Comparison of ENCODE assay signal across 15 cellular contexts in genomic region chr2:175605989-175606841, GRCh38.
A peak's percentile ranks its signal among the peaks of the same experiment; 100 is the strongest.
DNase-seq lines count a peak whose midpoint lies in the region; ATAC-seq and TF ChIP-seq lines count a peak whose summit lies in the region.
"Had no signal": no experiment of that assay in that cellular context is flagged by ENCODE, and none has a peak within 500 bp of the region (broad histone marks: within the 10 kb centered on the region; RNA-seq: fewer than 3 reads in every experiment).

No MANE protein-coding gene starts in this region.

- 75% methylated on average over 11 of the region's 12 CpGs for WGBS in mesenchymal stem cell

- H3K4me1 Mint-ChIP-seq in WTC11 (peaks cover 33% of the 10 kb centered on the region), CD14-positive monocyte (no peaks in the 10 kb centered on the region)
- no peaks in the 10 kb centered on the region for H3K4me1 Mint-ChIP-seq in stimulated activated naive CD8-positive, alpha-beta T cell treated with anti-CD3 and anti-CD28 coated beads, Interleukin-15, amount 100 ng/mL, for 72 hours
- H3K4me1 Mint-ChIP-seq: CD4-positive, alpha-beta memory T cell; memory B cell had no signal

- no peak overlapping the region for H2AFZ ChIP-seq in mesenchymal stem cell (ENCODE audit: low read depth, low read length)
- H2AFZ ChIP-seq: parathyroid adenoma had no signal

- no peak overlapping the region for H2BK12ac ChIP-seq in mesenchymal stem cell (ENCODE audit: low read length in 2 of 2)

- H3K14ac ChIP-seq in mesenchymal stem cell (ENCODE audit: low read length in 2 of 2) = no peak overlapping the region

- DNase-seq in EL (peak; percentile 35), NCI-H146 treated with DMSO at 0.1 percent for 48 hours (lab: John Stamatoyannopoulos, UW; ENCODE audit: unreplicated experiment) (peak; percentile 22), WTC11 (ENCODE audit: low spot score) (no peak), mesenchymal stem cell (no peak), CD14-positive monocyte (ENCODE audit: low spot score) (no peak)
- DNase-seq in effector CD8-positive, alpha-beta T cell (lab: John Stamatoyannopoulos, UW) = no peak
- no peak for DNase-seq in stimulated activated naive CD8-positive, alpha-beta T cell treated with anti-CD3 and anti-CD28 coated beads, Interleukin-15, amount 100 ng/mL, for 72 hours
- DNase-seq: CD4-positive, alpha-beta memory T cell; NCI-H2107; Right ventricle myocardium superior; stomach; WERI-Rb-1 had no signal

- H3K27me3 ChIP-seq in mesenchymal stem cell (ENCODE audit: control insufficient read depth in 1 of 2, insufficient read depth in 1 of 2, low read length in 2 of 2) = no peaks in the 10 kb centered on the region
- H3K27me3 ChIP-seq: stomach had no signal

- peak overlapping the region; percentile 13 for H3K9ac ChIP-seq in mesenchymal stem cell (ENCODE audit: low read length)
- H3K9ac ChIP-seq: parathyroid adenoma had no signal

- ATAC-seq in WTC11 (peak; percentile 57), HG03439 (IDR thresholded peaks at IDR 0.05; ENCODE audit: unreplicated experiment) (no peak)
- ATAC-seq in stimulated activated naive CD8-positive, alpha-beta T cell treated with anti-CD3 and anti-CD28 coated beads, Interleukin-15, amount 100 ng/mL, for 72 hours = no peak

- H3K9me3 ChIP-seq in mesenchymal stem cell (ENCODE audit: control insufficient read depth, low read length) = no peaks in the 10 kb centered on the region
- H3K9me3 ChIP-seq: stomach had no signal

- no peaks in the 10 kb centered on the region for H3K36me3 ChIP-seq in mesenchymal stem cell (ENCODE audit: control insufficient read depth in 1 of 2, insufficient read depth in 2 of 2, low read depth in 1 of 2, low read length in 2 of 2)
- H3K36me3 ChIP-seq: stomach, WERI-Rb-1 had no signal

- H3K27ac ChIP-seq in mesenchymal stem cell (ENCODE audit: low read length, poor library complexity, severe bottlenecking) = no peak overlapping the region
- H3K27ac ChIP-seq: parathyroid adenoma, stomach, WERI-Rb-1 had no signal

- no peak overlapping the region for H3K4me2 ChIP-seq in mesenchymal stem cell (ENCODE audit: low read length, poor library complexity, severe bottlenecking)

- H3K9me3 Mint-ChIP-seq in WTC11 (peaks cover 11% of the 10 kb centered on the region), CD14-positive monocyte (peaks cover 0 to 4% (median 2%) of the 10 kb centered on the region in 7 donors)
- no peaks in the 10 kb centered on the region for H3K9me3 Mint-ChIP-seq in stimulated activated naive CD8-positive, alpha-beta T cell treated with anti-CD3 and anti-CD28 coated beads, Interleukin-15, amount 100 ng/mL, for 72 hours

- H3K4me3 Mint-ChIP-seq in WTC11 = no peak overlapping the region
- H3K4me3 Mint-ChIP-seq in stimulated activated naive CD8-positive, alpha-beta T cell treated with anti-CD3 and anti-CD28 coated beads, Interleukin-15, amount 100 ng/mL, for 72 hours = no peak overlapping the region
- no peak overlapping the region for H3K4me3 Mint-ChIP-seq in CD14-positive monocyte
- H3K4me3 Mint-ChIP-seq: CD4-positive, alpha-beta memory T cell; memory B cell had no signal

- H2BK15ac ChIP-seq in mesenchymal stem cell (ENCODE audit: low read depth, poor library complexity, severe bottlenecking) = no peak overlapping the region

- H3K79me1 ChIP-seq in mesenchymal stem cell (replicated peaks; ENCODE audit: low read length, poor library complexity, severe bottlenecking) = no peaks in the 10 kb centered on the region

- H3K4me3 ChIP-seq in mesenchymal stem cell (ENCODE audit: insufficient read depth in 1 of 2, low read depth in 1 of 2, low read length in 2 of 2) = peak overlapping the region in 1 of 2 experiments; percentile 17
- H3K4me3 ChIP-seq: stomach had no signal

- intact Hi-C loops in CD14-positive monocyte (cut with micrococcal nuclease) = no loop called here

- no peak overlapping the region for H3K23ac ChIP-seq in mesenchymal stem cell (ENCODE audit: low read length in 2 of 2)

- H3K36me3 Mint-ChIP-seq in WTC11 (peaks cover 3% of the 10 kb centered on the region; the same call in 1 of the 2 replicates), CD14-positive monocyte (no peaks in the 10 kb centered on the region)
- H3K36me3 Mint-ChIP-seq: CD4-positive, alpha-beta memory T cell; memory B cell had no signal

- peak overlapping the region; percentile 31 for H3K27ac Mint-ChIP-seq in WTC11
- no peak overlapping the region for H3K27ac Mint-ChIP-seq in stimulated activated naive CD8-positive, alpha-beta T cell treated with anti-CD3 and anti-CD28 coated beads, Interleukin-15, amount 100 ng/mL, for 72 hours
- no peak overlapping the region for H3K27ac Mint-ChIP-seq in CD14-positive monocyte
- H3K27ac Mint-ChIP-seq: CD4-positive, alpha-beta memory T cell; memory B cell had no signal

- CTCF ChIA-PET in WTC11 (lab: Charles Lee) = no interaction called here

- no peak overlapping the region for H3K18ac ChIP-seq in mesenchymal stem cell (ENCODE audit: low read depth in 1 of 2, low read length in 2 of 2)

- no peak overlapping the region for H3K4ac ChIP-seq in mesenchymal stem cell (ENCODE audit: low read depth in 1 of 2, low read length in 2 of 2)

- H2BK120ac ChIP-seq in mesenchymal stem cell (ENCODE audit: low read depth, low read length) = no peak overlapping the region

- H4K91ac ChIP-seq in mesenchymal stem cell (ENCODE audit: low read length) = no peak overlapping the region

- no peak overlapping the region for H2BK5ac ChIP-seq in mesenchymal stem cell (ENCODE audit: low read depth, low read length, poor library complexity, severe bottlenecking)

- H2AK5ac ChIP-seq in mesenchymal stem cell (ENCODE audit: low read length, severe bottlenecking) = no peak overlapping the region

- TF ChIP-seq CTCF in WTC11 (IDR thresholded peaks at IDR 0.05) = no peak
- no peak for TF ChIP-seq CTCF in CD14-positive monocyte (IDR thresholded peaks at IDR 0.05)

- no peaks in the 10 kb centered on the region for H3K4me1 ChIP-seq in mesenchymal stem cell (ENCODE audit: control insufficient read depth, insufficient read depth, low read depth, low read length)
- H3K4me1 ChIP-seq: parathyroid adenoma, stomach had no signal

- POLR2A ChIA-PET in WTC11 (lab: Charles Lee) = no interaction called here

- H3K27me3 Mint-ChIP-seq in WTC11 (ENCODE audit: low read depth) = peaks cover 3% of the 10 kb centered on the region; the same call in 1 of the 2 replicates
- H3K27me3 Mint-ChIP-seq in stimulated activated naive CD8-positive, alpha-beta T cell treated with anti-CD3 and anti-CD28 coated beads, Interleukin-15, amount 100 ng/mL, for 72 hours = no peaks in the 10 kb centered on the region
- H3K27me3 Mint-ChIP-seq in CD14-positive monocyte (ENCODE audit: low read depth in 3 of 3) = no peaks in the 10 kb centered on the region
- H3K27me3 Mint-ChIP-seq: CD4-positive, alpha-beta memory T cell had no signal

- H4K8ac ChIP-seq in mesenchymal stem cell (ENCODE audit: low read length) = no peak overlapping the region

TF ChIP-seq in WTC11, 78 proteins besides CTCF, POLR2A, EP300 and RAD21:
- TF ChIP-seq GABPB1 (CRISPR knock-in tag; IDR thresholded peaks at IDR 0.05) (peak; percentile 41; the same call in 1 of the 2 replicates), TEAD4 (CRISPR knock-in tag; IDR thresholded peaks at IDR 0.05) (no peak)

Comparison
In these comparisons a context has a peak if more than half of its experiments do, and no peak if none do; other contexts are left out.
1. DNase-seq: peak in EL (single experiment) and NCI-H146 treated with DMSO at 0.1 percent for 48 hours (single experiment); none in WTC11 (single experiment), mesenchymal stem cell (single experiment), effector CD8-positive, alpha-beta T cell (single experiment), stimulated activated naive CD8-positive, alpha-beta T cell treated with anti-CD3 and anti-CD28 coated beads, Interleukin-15, amount 100 ng/mL, for 72 hours (0 of 2) and CD14-positive monocyte (single experiment).